Comparison of ENCODE assay signal across 1 cellular context in the genomic region with DNA sequence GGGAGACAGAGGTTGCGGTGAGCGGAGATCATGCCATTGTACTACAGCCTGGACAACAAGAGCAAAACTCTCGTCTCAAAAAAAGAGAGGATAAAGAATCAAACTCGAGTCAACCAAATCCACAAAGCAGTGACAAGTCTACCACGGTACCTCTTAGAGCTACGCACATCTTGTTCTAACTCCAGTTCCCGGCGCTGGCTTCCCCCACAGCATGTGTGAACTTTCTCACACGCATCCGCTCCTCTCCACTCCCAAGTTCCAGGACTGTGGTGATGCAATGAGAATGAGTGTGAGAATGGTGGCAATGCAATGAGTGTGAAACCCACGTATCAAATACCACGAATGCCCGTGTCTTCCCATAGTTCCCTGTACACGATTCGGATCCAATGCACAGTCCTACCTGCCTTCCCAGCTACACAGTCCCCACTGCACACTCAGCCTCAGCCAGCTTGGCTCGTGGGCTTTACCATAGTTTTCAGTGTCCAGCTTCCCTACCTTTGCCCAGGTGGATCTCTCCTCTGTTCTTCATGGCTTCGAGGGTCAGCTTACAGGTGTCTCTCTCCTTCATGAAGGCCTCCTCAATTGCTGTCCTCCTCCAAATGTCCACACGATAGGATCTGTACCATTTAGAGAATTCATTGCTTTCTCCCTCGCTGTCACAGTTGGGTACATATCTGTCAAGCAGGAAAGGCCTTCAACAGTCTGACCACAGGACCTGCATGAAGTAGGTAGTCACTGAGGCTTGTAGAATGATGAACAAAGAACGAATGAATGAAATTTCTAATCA.
TF ChIP-seq lines count a peak whose summit lies in the region.

No MANE protein-coding gene starts in this region.

TF ChIP-seq in A549, 52 proteins besides CTCF, POLR2A, EP300 and RAD21:
- no peak for TF ChIP-seq GATA3 (IDR thresholded peaks at IDR 0.05; ENCODE audit: borderline replicate concordance)
- TF ChIP-seq BCL3 (IDR thresholded peaks at IDR 0.05), result no peak
- no peak for TF ChIP-seq E2F6 (IDR thresholded peaks at IDR 0.05; ENCODE audit: borderline replicate concordance, low read depth)
- TF ChIP-seq KDM1A (IDR thresholded peaks at IDR 0.05; ENCODE audit: low read depth), result no peak
- no peak for TF ChIP-seq FOSB (CRISPR knock-in tag; IDR thresholded peaks at IDR 0.05)
- no peak for TF ChIP-seq CBX8 (IDR thresholded peaks at IDR 0.05)
- TF ChIP-seq TP53 (CRISPR knock-in tag; IDR thresholded peaks at IDR 0.05), result no peak
- no peak for TF ChIP-seq HEYL (CRISPR knock-in tag; IDR thresholded peaks at IDR 0.05)
- TF ChIP-seq CBX2 (IDR thresholded peaks at IDR 0.05; ENCODE audit: borderline replicate concordance, low read depth), result no peak
- TF ChIP-seq EHF (CRISPR knock-in tag; IDR thresholded peaks at IDR 0.05), result no peak
- no peak for TF ChIP-seq POLR2AphosphoS2 (conservative IDR thresholded peaks at IDR 0.05; ENCODE audit: low read length)
- no peak for TF ChIP-seq FOXS1 (CRISPR knock-in tag; IDR thresholded peaks at IDR 0.05)
- TF ChIP-seq ZFP36 (IDR thresholded peaks at IDR 0.05; ENCODE audit: borderline replicate concordance, partially characterized antibody), result no peak
- no peak for TF ChIP-seq RCOR1 (IDR thresholded peaks at IDR 0.05; ENCODE audit: low read depth, low read length)
- TF ChIP-seq ZC3H11A (IDR thresholded peaks at IDR 0.05), result no peak
- TF ChIP-seq, protein P1, sequence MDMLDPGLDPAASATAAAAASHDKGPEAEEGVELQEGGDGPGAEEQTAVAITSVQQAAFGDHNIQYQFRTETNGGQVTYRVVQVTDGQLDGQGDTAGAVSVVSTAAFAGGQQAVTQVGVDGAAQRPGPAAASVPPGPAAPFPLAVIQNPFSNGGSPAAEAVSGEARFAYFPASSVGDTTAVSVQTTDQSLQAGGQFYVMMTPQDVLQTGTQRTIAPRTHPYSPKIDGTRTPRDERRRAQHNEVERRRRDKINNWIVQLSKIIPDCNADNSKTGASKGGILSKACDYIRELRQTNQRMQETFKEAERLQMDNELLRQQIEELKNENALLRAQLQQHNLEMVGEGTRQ (IDR thresholded peaks at IDR 0.05), result no peak
- TF ChIP-seq, protein P2, sequence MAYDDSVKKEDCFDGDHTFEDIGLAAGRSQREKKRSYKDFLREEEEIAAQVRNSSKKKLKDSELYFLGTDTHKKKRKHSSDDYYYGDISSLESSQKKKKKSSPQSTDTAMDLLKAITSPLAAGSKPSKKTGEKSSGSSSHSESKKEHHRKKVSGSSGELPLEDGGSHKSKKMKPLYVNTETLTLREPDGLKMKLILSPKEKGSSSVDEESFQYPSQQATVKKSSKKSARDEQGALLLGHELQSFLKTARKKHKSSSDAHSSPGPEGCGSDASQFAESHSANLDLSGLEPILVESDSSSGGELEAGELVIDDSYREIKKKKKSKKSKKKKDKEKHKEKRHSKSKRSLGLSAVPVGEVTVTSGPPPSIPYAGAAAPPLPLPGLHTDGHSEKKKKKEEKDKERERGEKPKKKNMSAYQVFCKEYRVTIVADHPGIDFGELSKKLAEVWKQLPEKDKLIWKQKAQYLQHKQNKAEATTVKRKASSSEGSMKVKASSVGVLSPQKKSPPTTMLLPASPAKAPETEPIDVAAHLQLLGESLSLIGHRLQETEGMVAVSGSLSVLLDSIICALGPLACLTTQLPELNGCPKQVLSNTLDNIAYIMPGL (CRISPR knock-in tag; IDR thresholded peaks at IDR 0.05; ENCODE audit: borderline replicate concordance), result no peak
- no peak for TF ChIP-seq MAZ (IDR thresholded peaks at IDR 0.05; ENCODE audit: borderline replicate concordance, low read depth, low read length)
- TF ChIP-seq RNF2 (IDR thresholded peaks at IDR 0.05; ENCODE audit: borderline replicate concordance, low read depth), result no peak
- TF ChIP-seq NR3C1 (IDR thresholded peaks at IDR 0.05), result no peak
TF ChIP-seq in A549: peak in this region for 0.
